ENCODE assay signal across 8 cellular contexts in genomic region chr2:5690718-5691658, GRCh38.
DNase-seq lines count a peak whose midpoint lies in the region; ATAC-seq lines count a peak whose summit lies in the region.

No MANE protein-coding gene starts in this region.

- DNase-seq in stimulated activated naive CD8-positive, alpha-beta T cell treated with anti-CD3 and anti-CD28 coated beads, Interleukin-15, Interleukin-2, amounts not matched to agents 100 U/mL and 50 U/mL, for 24 hours = no peak
- peak; percentile 44 for DNase-seq in amniotic epithelial cell (ENCODE audit: low read depth)
- DNase-seq in left kidney (ENCODE audit: low read depth, low spot score) = peak; percentile 96
- DNase-seq in SKM-1 (lab: John Stamatoyannopoulos, UW; ENCODE audit: unreplicated experiment) = no peak
- DNase-seq in UCSD-AML1 (lab: John Stamatoyannopoulos, UW; ENCODE audit: unreplicated experiment) = no peak
- DNase-seq in activated CD4-positive, alpha-beta T cell treated with anti-CD3 and anti-CD28 coated beads for 1 hour = no peak

- peaks cover 75% of the 10 kb centered on the region for H3K27me3 Mint-ChIP-seq in stimulated activated naive CD8-positive, alpha-beta T cell treated with anti-CD3 and anti-CD28 coated beads, Interleukin-15, Interleukin-2, amounts not matched to agents 100 ng/mL and 50 ng/mL, for 24 hours

- ATAC-seq in stimulated activated naive CD8-positive, alpha-beta T cell treated with anti-CD3 and anti-CD28 coated beads, Interleukin-15, Interleukin-2, amounts not matched to agents 100 U/mL and 50 U/mL, for 24 hours = no peak
- ATAC-seq in HG03045 (IDR thresholded peaks at IDR 0.05; ENCODE audit: unreplicated experiment) = no peak

- peak overlapping the region; percentile 47 for H3K4me3 Mint-ChIP-seq in stimulated activated naive CD8-positive, alpha-beta T cell treated with anti-CD3 and anti-CD28 coated beads, Interleukin-15, Interleukin-2, amounts not matched to agents 100 ng/mL and 50 ng/mL, for 24 hours

- peaks cover 21% of the 10 kb centered on the region for H3K4me1 Mint-ChIP-seq in stimulated activated naive CD8-positive, alpha-beta T cell treated with anti-CD3 and anti-CD28 coated beads, Interleukin-15, Interleukin-2, amounts not matched to agents 100 ng/mL and 50 ng/mL, for 24 hours (ENCODE audit: low read depth)

- no peaks in the 10 kb centered on the region for H3K9me3 Mint-ChIP-seq in stimulated activated naive CD8-positive, alpha-beta T cell treated with anti-CD3 and anti-CD28 coated beads, Interleukin-15, Interleukin-2, amounts not matched to agents 100 ng/mL and 50 ng/mL, for 24 hours

- H3K36me3 Mint-ChIP-seq in stimulated activated naive CD8-positive, alpha-beta T cell treated with anti-CD3 and anti-CD28 coated beads, Interleukin-15, Interleukin-2, amounts not matched to agents 100 ng/mL and 50 ng/mL, for 24 hours (ENCODE audit: low read depth) = peaks cover 5% of the 10 kb centered on the region

- peak overlapping the region; percentile 45 for H3K27ac Mint-ChIP-seq in stimulated activated naive CD8-positive, alpha-beta T cell treated with anti-CD3 and anti-CD28 coated beads, Interleukin-15, Interleukin-2, amounts not matched to agents 100 ng/mL and 50 ng/mL, for 24 hours

Comparison
In these comparisons a context has a peak if more than half of its experiments do, and no peak if none do; other contexts are left out.
1. DNase-seq: peak in amniotic epithelial cell (single experiment) and left kidney (single experiment); none in stimulated activated naive CD8-positive, alpha-beta T cell treated with anti-CD3 and anti-CD28 coated beads, Interleukin-15, Interleukin-2, amounts not matched to agents 100 U/mL and 50 U/mL, for 24 hours (single experiment), SKM-1 (single experiment), UCSD-AML1 (single experiment) and activated CD4-positive, alpha-beta T cell treated with anti-CD3 and anti-CD28 coated beads for 1 hour (single experiment).